In the genomic region with DNA sequence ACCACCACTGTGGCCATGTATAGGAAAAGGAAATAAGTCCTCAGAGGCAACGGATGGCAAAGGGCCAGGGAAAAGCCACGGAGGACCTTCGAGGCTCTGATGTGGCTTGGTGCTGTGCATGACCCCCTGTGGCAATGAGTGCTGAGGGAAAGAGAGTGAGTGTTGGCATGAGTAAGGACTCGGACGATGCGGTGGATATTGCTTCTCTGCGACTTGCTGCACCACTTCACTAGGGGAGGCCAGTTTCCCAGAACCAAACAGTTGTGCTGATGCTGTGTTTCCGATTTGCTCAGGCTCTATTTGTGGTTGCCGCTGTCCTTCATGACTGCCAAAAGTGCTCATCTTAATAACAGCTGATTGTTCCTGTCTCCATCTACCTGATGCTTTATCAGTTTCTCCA, we compare ENCODE assay signal across 19 cellular contexts.
DNase-seq lines count a peak whose midpoint lies in the region; ATAC-seq and TF ChIP-seq lines count a peak whose summit lies in the region.
"Had no signal": no experiment of that assay in that cellular context is flagged by ENCODE, and none has a peak within 500 bp of the region (broad histone marks: within the 10 kb centered on the region; RNA-seq: fewer than 3 reads in every experiment).

No MANE protein-coding gene starts in this region.

- H3K9ac ChIP-seq in KMS-11 = no peak overlapping the region
- no peak overlapping the region for H3K9ac ChIP-seq in mucosa of rectum (ENCODE audit: low read depth in 1 of 2, low read length in 2 of 2)
- H3K9ac ChIP-seq: BLaER1, SK-N-SH had no signal

- H3K27ac ChIP-seq in KMS-11 (no peak overlapping the region), mucosa of rectum (ENCODE audit: low read depth in 2 of 2, low read length in 2 of 2) (peak overlapping the region; percentile 18 to 35)
- H3K27ac ChIP-seq: A549, BLaER1, right atrium auricular region, RWPE1 had no signal

- H3K36me3 ChIP-seq in KMS-11 (ENCODE audit: insufficient read depth) = no peaks in the 10 kb centered on the region
- H3K36me3 ChIP-seq in mucosa of rectum (ENCODE audit: control insufficient read depth in 2 of 2, insufficient read depth in 2 of 2, low read length in 2 of 2) = peaks cover 7 to 23% of the 10 kb centered on the region in 2 donors

- 0 out of 2 replicates have a peak overlapping the region, but pooled peaks have one; percentile 6 for H3K4me2 ChIP-seq in KMS-11
- H3K4me2 ChIP-seq: A549, BLaER1, SK-N-SH had no signal

- H3K27me3 ChIP-seq in KMS-11 (ENCODE audit: insufficient read depth, low read depth) = no peaks in the 10 kb centered on the region
- no peaks in the 10 kb centered on the region for H3K27me3 ChIP-seq in mucosa of rectum (ENCODE audit: control insufficient read depth in 2 of 2, insufficient read depth in 2 of 2, low read length in 2 of 2)
- H3K27me3 ChIP-seq: BLaER1, right atrium auricular region had no signal

- H3K4me1 ChIP-seq in KMS-11 (ENCODE audit: low read depth, poor library complexity, severe bottlenecking) (peaks cover 6% of the 10 kb centered on the region), mucosa of rectum (ENCODE audit: control insufficient read depth in 2 of 2, insufficient read depth in 2 of 2, low read length in 2 of 2) (peaks cover 5 to 7% of the 10 kb centered on the region in 2 donors)
- H3K4me1 ChIP-seq: A549, right atrium auricular region had no signal

- no peaks in the 10 kb centered on the region for H3K9me3 ChIP-seq in mucosa of rectum (ENCODE audit: control insufficient read depth in 2 of 2, low read length in 2 of 2)
- H3K9me3 ChIP-seq: A549, BLaER1, right atrium auricular region, SK-N-SH had no signal

- H3K4me1 Mint-ChIP-seq in activated CD8-positive, alpha-beta memory T cell treated with anti-CD3 and anti-CD28 coated beads, Interleukin-2, amount 10 ng/mL, durations not matched to agents 7 days and 5 days = peaks cover 28% of the 10 kb centered on the region
- H3K4me1 Mint-ChIP-seq in activated CD8-positive, alpha-beta T cell treated with anti-CD3 and anti-CD28 coated beads, Interleukin-2, amount 10 ng/mL, durations not matched to agents 7 days and 5 days (ENCODE audit: low read depth) = peaks cover 13% of the 10 kb centered on the region

- H3K27me3 Mint-ChIP-seq in activated CD8-positive, alpha-beta memory T cell treated with anti-CD3 and anti-CD28 coated beads, Interleukin-2, amount 10 ng/mL, durations not matched to agents 7 days and 5 days = no peaks in the 10 kb centered on the region
- H3K27me3 Mint-ChIP-seq in activated CD8-positive, alpha-beta T cell treated with anti-CD3 and anti-CD28 coated beads, Interleukin-2, amount 10 ng/mL, durations not matched to agents 7 days and 5 days (ENCODE audit: low read depth) = no peaks in the 10 kb centered on the region

- no peak for DNase-seq in activated CD8-positive, alpha-beta memory T cell treated with anti-CD3 and anti-CD28 coated beads, Interleukin-2, amount 10 ng/mL, durations not matched to agents 7 days and 5 days
- DNase-seq in activated CD8-positive, alpha-beta memory T cell treated with anti-CD3 and anti-CD28 coated beads for 24 hours = no peak
- no peak for DNase-seq in activated CD8-positive, alpha-beta T cell treated with anti-CD3 and anti-CD28 coated beads, Interleukin-2, amount 10 ng/mL, durations not matched to agents 7 days and 5 days
- DNase-seq in DMS53 treated with DMSO at 0.1 percent for 48 hours (lab: John Stamatoyannopoulos, UW; ENCODE audit: unreplicated experiment) = no peak
- DNase-seq in AG08396 (ENCODE audit: low spot score) = no peak
- DNase-seq: amniotic stem cell, DMS 273 treated with DMSO at 0.1 percent for 48 hours, mammary epithelial cell, NCI-H1105 treated with DMSO at 0.1 percent for 48 hours, NCI-H524 treated with DMSO at 0.1 percent for 48 hours, SK-N-SH had no signal

- no peaks in the 10 kb centered on the region for H3K9me3 Mint-ChIP-seq in activated CD8-positive, alpha-beta memory T cell treated with anti-CD3 and anti-CD28 coated beads, Interleukin-2, amount 10 ng/mL, durations not matched to agents 7 days and 5 days (ENCODE audit: low read depth)
- no peaks in the 10 kb centered on the region for H3K9me3 Mint-ChIP-seq in activated CD8-positive, alpha-beta T cell treated with anti-CD3 and anti-CD28 coated beads, Interleukin-2, amount 10 ng/mL, durations not matched to agents 7 days and 5 days (ENCODE audit: insufficient read depth)

- POLR2A ChIA-PET in activated CD8-positive, alpha-beta T cell treated with anti-CD3 and anti-CD28 coated beads, Interleukin-2, amount 10 ng/mL, durations not matched to agents 7 days and 5 days (lab: Charles Lee) = interaction anchor here (1.0 kb wide), 1 partner anchor 9 kb away, joined by 4 read pairs; no protein-coding TSS in a partner anchor

- ATAC-seq in activated CD8-positive, alpha-beta memory T cell treated with anti-CD3 and anti-CD28 coated beads, Interleukin-2, amount 10 ng/mL, durations not matched to agents 7 days and 5 days = peak; percentile 31
- no peak for ATAC-seq in activated CD8-positive, alpha-beta T cell treated with anti-CD3 and anti-CD28 coated beads, Interleukin-2, amount 10 ng/mL, durations not matched to agents 7 days and 5 days
- ATAC-seq in HG03378 (IDR thresholded peaks at IDR 0.05; ENCODE audit: unreplicated experiment) = no peak
- ATAC-seq: A549, HCT116 had no signal

- CTCF ChIA-PET in activated CD8-positive, alpha-beta memory T cell treated with anti-CD3 and anti-CD28 coated beads, Interleukin-2, amount 10 ng/mL, durations not matched to agents 7 days and 5 days (lab: Charles Lee) = no interaction called here
- CTCF ChIA-PET in activated CD8-positive, alpha-beta T cell treated with anti-CD3 and anti-CD28 coated beads, Interleukin-2, amount 10 ng/mL, durations not matched to agents 7 days and 5 days (lab: Charles Lee) = interaction anchor here (2.4 kb wide), 1 partner anchor 15 kb away, joined by 7 read pairs; no protein-coding TSS in a partner anchor

- no peaks in the 10 kb centered on the region for H4K20me1 ChIP-seq in KMS-11 (ENCODE audit: insufficient read depth)

- no peak overlapping the region for H3K4me3 ChIP-seq in KMS-11 (IDR thresholded peaks at IDR 0.05; ENCODE audit: insufficient read depth, low read depth, low read length)
- H3K4me3 ChIP-seq in mucosa of rectum (ENCODE audit: low read length in 2 of 2) = no peak overlapping the region
- H3K4me3 ChIP-seq: A549, BLaER1, right atrium auricular region had no signal

- H3K79me2 ChIP-seq in KMS-11 (ENCODE audit: insufficient read depth, low read depth) = no peaks in the 10 kb centered on the region

- no peak overlapping the region for H3K4me3 Mint-ChIP-seq in activated CD8-positive, alpha-beta memory T cell treated with anti-CD3 and anti-CD28 coated beads, Interleukin-2, amount 10 ng/mL, durations not matched to agents 7 days and 5 days
- no peak overlapping the region for H3K4me3 Mint-ChIP-seq in activated CD8-positive, alpha-beta T cell treated with anti-CD3 and anti-CD28 coated beads, Interleukin-2, amount 10 ng/mL, durations not matched to agents 7 days and 5 days

- H3K36me3 Mint-ChIP-seq in activated CD8-positive, alpha-beta memory T cell treated with anti-CD3 and anti-CD28 coated beads, Interleukin-2, amount 10 ng/mL, durations not matched to agents 7 days and 5 days = peaks cover 56% of the 10 kb centered on the region
- H3K36me3 Mint-ChIP-seq in activated CD8-positive, alpha-beta T cell treated with anti-CD3 and anti-CD28 coated beads, Interleukin-2, amount 10 ng/mL, durations not matched to agents 7 days and 5 days (ENCODE audit: low read depth) = peaks cover 64% of the 10 kb centered on the region

- H3K27ac Mint-ChIP-seq in activated CD8-positive, alpha-beta memory T cell treated with anti-CD3 and anti-CD28 coated beads, Interleukin-2, amount 10 ng/mL, durations not matched to agents 7 days and 5 days = peak overlapping the region; percentile 44
- H3K27ac Mint-ChIP-seq in activated CD8-positive, alpha-beta T cell treated with anti-CD3 and anti-CD28 coated beads, Interleukin-2, amount 10 ng/mL, durations not matched to agents 7 days and 5 days = peak overlapping the region; percentile 16

- TF ChIP-seq CTCF in KMS-11 (conservative IDR thresholded peaks at IDR 0.05; ENCODE audit: low read depth, low read length) = no peak

- no peak overlapping the region for H2AFZ ChIP-seq in KMS-11 (ENCODE audit: low read depth)
